ENCODE assay signal across 1 cellular context in the genomic region with DNA sequence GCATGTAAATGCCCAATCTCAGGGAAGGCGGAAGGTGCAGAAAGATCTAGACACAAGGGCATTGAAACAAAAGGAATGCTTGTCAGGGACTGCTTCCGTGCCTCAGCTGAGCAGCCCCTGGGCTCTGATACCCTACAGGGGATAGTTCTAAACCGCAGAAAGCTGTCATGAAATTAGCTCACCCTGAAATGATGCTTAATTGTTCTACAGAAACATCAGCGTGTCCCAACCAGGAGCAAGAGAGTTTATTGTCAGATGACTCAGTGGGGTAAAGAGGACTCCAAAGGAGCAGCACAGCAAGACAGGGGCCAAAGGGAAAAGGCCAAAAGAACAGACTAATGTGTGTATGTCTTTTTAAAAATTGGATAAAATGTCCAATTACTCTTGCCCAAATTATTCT.
TF ChIP-seq lines count a peak whose summit lies in the region.

No MANE protein-coding gene starts in this region.

TF ChIP-seq in HEK293, 187 proteins besides CTCF, POLR2A, EP300 and RAD21 (continued from another document):
- TF ChIP-seq, protein P1, sequence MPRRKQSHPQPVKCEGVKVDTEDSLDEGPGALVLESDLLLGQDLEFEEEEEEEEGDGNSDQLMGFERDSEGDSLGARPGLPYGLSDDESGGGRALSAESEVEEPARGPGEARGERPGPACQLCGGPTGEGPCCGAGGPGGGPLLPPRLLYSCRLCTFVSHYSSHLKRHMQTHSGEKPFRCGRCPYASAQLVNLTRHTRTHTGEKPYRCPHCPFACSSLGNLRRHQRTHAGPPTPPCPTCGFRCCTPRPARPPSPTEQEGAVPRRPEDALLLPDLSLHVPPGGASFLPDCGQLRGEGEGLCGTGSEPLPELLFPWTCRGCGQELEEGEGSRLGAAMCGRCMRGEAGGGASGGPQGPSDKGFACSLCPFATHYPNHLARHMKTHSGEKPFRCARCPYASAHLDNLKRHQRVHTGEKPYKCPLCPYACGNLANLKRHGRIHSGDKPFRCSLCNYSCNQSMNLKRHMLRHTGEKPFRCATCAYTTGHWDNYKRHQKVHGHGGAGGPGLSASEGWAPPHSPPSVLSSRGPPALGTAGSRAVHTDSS (tag by site-specific recombination; IDR thresholded peaks at IDR 0.05) = no peak
